Comparison of ENCODE assay signal across 2 cellular contexts in the genomic region with DNA sequence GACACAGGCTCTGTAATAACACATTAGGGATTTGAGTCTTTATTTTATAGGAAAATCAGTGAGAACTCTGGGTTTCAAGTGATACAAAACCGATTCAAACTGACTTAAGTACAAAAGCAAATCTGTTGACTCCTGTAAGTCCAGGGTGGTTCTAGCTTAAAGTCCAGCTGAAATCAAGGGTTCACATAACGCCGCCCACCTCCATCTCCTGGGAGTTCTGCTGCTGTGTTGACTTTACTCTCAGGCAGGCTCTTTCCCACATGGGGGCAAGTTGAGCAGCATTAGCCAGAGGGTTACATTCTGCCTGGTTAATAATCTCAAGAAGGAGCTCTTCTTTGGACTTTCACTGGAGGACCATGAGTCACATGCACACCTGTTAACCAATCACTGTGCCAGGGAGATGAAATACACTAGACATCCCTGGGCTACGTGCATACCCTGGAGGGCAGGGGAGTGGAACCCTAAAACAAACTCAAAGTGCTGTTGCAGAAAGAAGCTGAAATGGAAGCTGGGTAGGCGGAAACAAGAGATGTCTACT.
TF ChIP-seq lines count a peak whose summit lies in the region.

No MANE protein-coding gene starts in this region.

TF ChIP-seq in HepG2, 621 proteins besides CTCF, POLR2A, EP300 and RAD21 (continues in another document):
- TF ChIP-seq MED13 (CRISPR knock-in tag; IDR thresholded peaks at IDR 0.05) = no peak
- TF ChIP-seq, protein P1, sequence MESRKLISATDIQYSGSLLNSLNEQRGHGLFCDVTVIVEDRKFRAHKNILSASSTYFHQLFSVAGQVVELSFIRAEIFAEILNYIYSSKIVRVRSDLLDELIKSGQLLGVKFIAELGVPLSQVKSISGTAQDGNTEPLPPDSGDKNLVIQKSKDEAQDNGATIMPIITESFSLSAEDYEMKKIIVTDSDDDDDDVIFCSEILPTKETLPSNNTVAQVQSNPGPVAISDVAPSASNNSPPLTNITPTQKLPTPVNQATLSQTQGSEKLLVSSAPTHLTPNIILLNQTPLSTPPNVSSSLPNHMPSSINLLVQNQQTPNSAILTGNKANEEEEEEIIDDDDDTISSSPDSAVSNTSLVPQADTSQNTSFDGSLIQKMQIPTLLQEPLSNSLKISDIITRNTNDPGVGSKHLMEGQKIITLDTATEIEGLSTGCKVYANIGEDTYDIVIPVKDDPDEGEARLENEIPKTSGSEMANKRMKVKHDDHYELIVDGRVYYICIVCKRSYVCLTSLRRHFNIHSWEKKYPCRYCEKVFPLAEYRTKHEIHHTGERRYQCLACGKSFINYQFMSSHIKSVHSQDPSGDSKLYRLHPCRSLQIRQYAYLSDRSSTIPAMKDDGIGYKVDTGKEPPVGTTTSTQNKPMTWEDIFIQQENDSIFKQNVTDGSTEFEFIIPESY (CRISPR knock-in tag; IDR thresholded peaks at IDR 0.05) = no peak
- TF ChIP-seq, protein P2, sequence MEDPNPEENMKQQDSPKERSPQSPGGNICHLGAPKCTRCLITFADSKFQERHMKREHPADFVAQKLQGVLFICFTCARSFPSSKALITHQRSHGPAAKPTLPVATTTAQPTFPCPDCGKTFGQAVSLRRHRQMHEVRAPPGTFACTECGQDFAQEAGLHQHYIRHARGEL (CRISPR knock-in tag; IDR thresholded peaks at IDR 0.05) = no peak
- TF ChIP-seq RAD51 (IDR thresholded peaks at IDR 0.05; ENCODE audit: borderline replicate concordance) = peak; percentile 57; the same call in 1 of the 2 replicates
- peak; percentile 78 for TF ChIP-seq GATAD2A (CRISPR knock-in tag; IDR thresholded peaks at IDR 0.05)
- peak; percentile 59; the same call in 1 of the 2 replicates for TF ChIP-seq ZBTB7B (CRISPR knock-in tag; IDR thresholded peaks at IDR 0.05)
- TF ChIP-seq GATA4 (IDR thresholded peaks at IDR 0.05; ENCODE audit: borderline replicate concordance, low read depth) = 0 out of 2 replicates have a peak, but pooled peaks have one; percentile 25
- no peak for TF ChIP-seq ZBTB3 (CRISPR knock-in tag; IDR thresholded peaks at IDR 0.05; ENCODE audit: borderline replicate concordance, low read depth)
- TF ChIP-seq ATF7 (IDR thresholded peaks at IDR 0.05) = no peak
- TF ChIP-seq ATF7 (CRISPR knock-in tag; IDR thresholded peaks at IDR 0.05) = no peak
- TF ChIP-seq ZNF367 (CRISPR knock-in tag; IDR thresholded peaks at IDR 0.05; ENCODE audit: borderline replicate concordance) = no peak
- peak; percentile 40; the same call in 1 of the 2 replicates for TF ChIP-seq EHMT2 (IDR thresholded peaks at IDR 0.05; ENCODE audit: borderline replicate concordance, low read depth, low read length)
- TF ChIP-seq HNRNPL (IDR thresholded peaks at IDR 0.05; ENCODE audit: low read depth, low read length) = no peak
- no peak for TF ChIP-seq MTA1 (CRISPR knock-in tag; IDR thresholded peaks at IDR 0.05; ENCODE audit: borderline replicate concordance)
- no peak for TF ChIP-seq GABPB1 (CRISPR knock-in tag; IDR thresholded peaks at IDR 0.05)
- TF ChIP-seq ZNF672 (CRISPR knock-in tag; IDR thresholded peaks at IDR 0.05) = no peak
- no peak for TF ChIP-seq ATAD3A (CRISPR knock-in tag; IDR thresholded peaks at IDR 0.05)
- no peak for TF ChIP-seq EEA1 (CRISPR knock-in tag; IDR thresholded peaks at IDR 0.05; ENCODE audit: borderline replicate concordance)
- peak; percentile 36; the same call in 1 of the 2 replicates for TF ChIP-seq RARA (CRISPR knock-in tag; IDR thresholded peaks at IDR 0.05)
- TF ChIP-seq MEF2D (CRISPR knock-in tag; IDR thresholded peaks at IDR 0.05) = peak; percentile 60; the same call in 1 of the 2 replicates
- TF ChIP-seq ERF (CRISPR knock-in tag; IDR thresholded peaks at IDR 0.05) = no peak
- peak; percentile 55; the same call in 1 of the 2 replicates for TF ChIP-seq TBX2 (CRISPR knock-in tag; IDR thresholded peaks at IDR 0.05; ENCODE audit: borderline replicate concordance)
- no peak for TF ChIP-seq SMAD3 (CRISPR knock-in tag; IDR thresholded peaks at IDR 0.05)
- no peak for TF ChIP-seq NR3C1 (CRISPR knock-in tag; IDR thresholded peaks at IDR 0.05)
- no peak for TF ChIP-seq MEIS1 (CRISPR knock-in tag; IDR thresholded peaks at IDR 0.05; ENCODE audit: borderline replicate concordance)
- TF ChIP-seq NONO (IDR thresholded peaks at IDR 0.05) = no peak
- no peak for TF ChIP-seq NONO (CRISPR knock-in tag; conservative IDR thresholded peaks at IDR 0.05)
- TF ChIP-seq, protein P3, sequence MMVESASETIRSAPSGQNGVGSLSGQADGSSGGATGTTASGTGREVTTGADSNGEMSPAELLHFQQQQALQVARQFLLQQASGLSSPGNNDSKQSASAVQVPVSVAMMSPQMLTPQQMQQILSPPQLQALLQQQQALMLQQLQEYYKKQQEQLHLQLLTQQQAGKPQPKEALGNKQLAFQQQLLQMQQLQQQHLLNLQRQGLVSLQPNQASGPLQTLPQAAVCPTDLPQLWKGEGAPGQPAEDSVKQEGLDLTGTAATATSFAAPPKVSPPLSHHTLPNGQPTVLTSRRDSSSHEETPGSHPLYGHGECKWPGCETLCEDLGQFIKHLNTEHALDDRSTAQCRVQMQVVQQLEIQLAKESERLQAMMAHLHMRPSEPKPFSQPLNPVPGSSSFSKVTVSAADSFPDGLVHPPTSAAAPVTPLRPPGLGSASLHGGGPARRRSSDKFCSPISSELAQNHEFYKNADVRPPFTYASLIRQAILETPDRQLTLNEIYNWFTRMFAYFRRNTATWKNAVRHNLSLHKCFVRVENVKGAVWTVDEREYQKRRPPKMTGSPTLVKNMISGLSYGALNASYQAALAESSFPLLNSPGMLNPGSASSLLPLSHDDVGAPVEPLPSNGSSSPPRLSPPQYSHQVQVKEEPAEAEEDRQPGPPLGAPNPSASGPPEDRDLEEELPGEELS (CRISPR knock-in tag; IDR thresholded peaks at IDR 0.05) = peak; percentile 67; the same call in 1 of the 2 replicates
- no peak for TF ChIP-seq SMC3 (IDR thresholded peaks at IDR 0.05; ENCODE audit: low read length)
- no peak for TF ChIP-seq BRCA1 (CRISPR knock-in tag; IDR thresholded peaks at IDR 0.05)
- TF ChIP-seq SRF (IDR thresholded peaks at IDR 0.05; ENCODE audit: low read depth, low read length) = no peak
- no peak for TF ChIP-seq MAF1 (CRISPR knock-in tag; IDR thresholded peaks at IDR 0.05; ENCODE audit: borderline replicate concordance)
- TF ChIP-seq, protein P4, sequence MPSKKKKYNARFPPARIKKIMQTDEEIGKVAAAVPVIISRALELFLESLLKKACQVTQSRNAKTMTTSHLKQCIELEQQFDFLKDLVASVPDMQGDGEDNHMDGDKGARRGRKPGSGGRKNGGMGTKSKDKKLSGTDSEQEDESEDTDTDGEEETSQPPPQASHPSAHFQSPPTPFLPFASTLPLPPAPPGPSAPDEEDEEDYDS (CRISPR knock-in tag; IDR thresholded peaks at IDR 0.05) = peak; percentile 88; the same call in 1 of the 2 replicates
- no peak for TF ChIP-seq ZNF615 (CRISPR knock-in tag; IDR thresholded peaks at IDR 0.05; ENCODE audit: borderline replicate concordance)
- TF ChIP-seq KMT2B (CRISPR knock-in tag; IDR thresholded peaks at IDR 0.05) = peak; percentile 48; the same call in 1 of the 2 replicates
- TF ChIP-seq JARID2 (CRISPR knock-in tag; IDR thresholded peaks at IDR 0.05; ENCODE audit: insufficient replicate concordance) = no peak
- no peak for TF ChIP-seq SCMH1 (CRISPR knock-in tag; IDR thresholded peaks at IDR 0.05; ENCODE audit: borderline replicate concordance)
- no peak for TF ChIP-seq SOX13 (IDR thresholded peaks at IDR 0.05)
- TF ChIP-seq SOX13 (CRISPR knock-in tag; conservative IDR thresholded peaks at IDR 0.05 in 1 of 2, IDR thresholded peaks at IDR 0.05 in 1 of 2) = peak in 1 of 2 experiments; percentile 35; a peak in 1 of 4 replicates

TF ChIP-seq in K562, 482 proteins besides CTCF, POLR2A, EP300 and RAD21:
- TF ChIP-seq, protein P5, sequence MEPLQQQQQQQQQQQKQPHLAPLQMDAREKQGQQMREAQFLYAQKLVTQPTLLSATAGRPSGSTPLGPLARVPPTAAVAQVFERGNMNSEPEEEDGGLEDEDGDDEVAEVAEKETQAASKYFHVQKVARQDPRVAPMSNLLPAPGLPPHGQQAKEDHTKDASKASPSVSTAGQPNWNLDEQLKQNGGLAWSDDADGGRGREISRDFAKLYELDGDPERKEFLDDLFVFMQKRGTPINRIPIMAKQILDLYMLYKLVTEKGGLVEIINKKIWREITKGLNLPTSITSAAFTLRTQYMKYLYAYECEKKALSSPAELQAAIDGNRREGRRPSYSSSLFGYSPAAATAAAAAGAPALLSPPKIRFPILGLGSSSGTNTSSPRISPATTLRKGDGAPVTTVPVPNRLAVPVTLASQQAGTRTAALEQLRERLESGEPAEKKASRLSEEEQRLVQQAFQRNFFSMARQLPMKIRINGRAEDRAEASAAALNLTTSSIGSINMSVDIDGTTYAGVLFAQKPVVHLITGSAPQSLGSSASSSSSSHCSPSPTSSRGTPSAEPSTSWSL (CRISPR knock-in tag; IDR thresholded peaks at IDR 0.05; ENCODE audit: borderline replicate concordance) = no peak
- TF ChIP-seq, protein P6, sequence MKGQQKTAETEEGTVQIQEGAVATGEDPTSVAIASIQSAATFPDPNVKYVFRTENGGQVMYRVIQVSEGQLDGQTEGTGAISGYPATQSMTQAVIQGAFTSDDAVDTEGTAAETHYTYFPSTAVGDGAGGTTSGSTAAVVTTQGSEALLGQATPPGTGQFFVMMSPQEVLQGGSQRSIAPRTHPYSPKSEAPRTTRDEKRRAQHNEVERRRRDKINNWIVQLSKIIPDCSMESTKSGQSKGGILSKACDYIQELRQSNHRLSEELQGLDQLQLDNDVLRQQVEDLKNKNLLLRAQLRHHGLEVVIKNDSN (CRISPR knock-in tag; IDR thresholded peaks at IDR 0.05) = peak; percentile 42
- TF ChIP-seq, protein P7, sequence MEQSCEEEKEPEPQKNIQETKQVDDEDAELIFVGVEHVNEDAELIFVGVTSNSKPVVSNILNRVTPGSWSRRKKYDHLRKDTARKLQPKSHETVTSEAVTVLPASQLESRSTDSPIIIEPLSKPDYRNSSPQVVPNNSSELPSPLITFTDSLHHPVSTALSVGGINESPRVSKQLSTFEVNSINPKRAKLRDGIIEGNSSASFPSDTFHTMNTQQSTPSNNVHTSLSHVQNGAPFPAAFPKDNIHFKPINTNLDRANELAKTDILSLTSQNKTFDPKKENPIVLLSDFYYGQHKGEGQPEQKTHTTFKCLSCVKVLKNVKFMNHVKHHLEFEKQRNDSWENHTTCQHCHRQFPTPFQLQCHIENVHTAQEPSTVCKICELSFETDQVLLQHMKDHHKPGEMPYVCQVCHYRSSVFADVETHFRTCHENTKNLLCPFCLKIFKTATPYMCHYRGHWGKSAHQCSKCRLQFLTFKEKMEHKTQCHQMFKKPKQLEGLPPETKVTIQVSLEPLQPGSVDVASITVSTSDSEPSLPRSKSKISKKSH (CRISPR knock-in tag; IDR thresholded peaks at IDR 0.05) = no peak
- TF ChIP-seq ZFPM2 (CRISPR knock-in tag; IDR thresholded peaks at IDR 0.05) (no peak), SIRT6 (IDR thresholded peaks at IDR 0.05; ENCODE audit: low read depth, low read length) (no peak), SRSF9 (IDR thresholded peaks at IDR 0.05; ENCODE audit: borderline replicate concordance, low read depth, low read length) (no peak), MCM2 (IDR thresholded peaks at IDR 0.05; ENCODE audit: low read depth) (no peak), MAFF (IDR thresholded peaks at IDR 0.05; ENCODE audit: low read length) (no peak), ETV1 (tag; conservative IDR thresholded peaks at IDR 0.05; ENCODE audit: low read depth) (no peak), ZNF586 (CRISPR knock-in tag; conservative IDR thresholded peaks at IDR 0.05) (no peak), STAG1 (CRISPR knock-in tag; IDR thresholded peaks at IDR 0.05; ENCODE audit: borderline replicate concordance) (no peak)
- TF ChIP-seq, protein P8, sequence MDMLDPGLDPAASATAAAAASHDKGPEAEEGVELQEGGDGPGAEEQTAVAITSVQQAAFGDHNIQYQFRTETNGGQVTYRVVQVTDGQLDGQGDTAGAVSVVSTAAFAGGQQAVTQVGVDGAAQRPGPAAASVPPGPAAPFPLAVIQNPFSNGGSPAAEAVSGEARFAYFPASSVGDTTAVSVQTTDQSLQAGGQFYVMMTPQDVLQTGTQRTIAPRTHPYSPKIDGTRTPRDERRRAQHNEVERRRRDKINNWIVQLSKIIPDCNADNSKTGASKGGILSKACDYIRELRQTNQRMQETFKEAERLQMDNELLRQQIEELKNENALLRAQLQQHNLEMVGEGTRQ (CRISPR knock-in tag; IDR thresholded peaks at IDR 0.05) = peak; percentile 17; the same call in 1 of the 2 replicates
- TF ChIP-seq, protein P9, sequence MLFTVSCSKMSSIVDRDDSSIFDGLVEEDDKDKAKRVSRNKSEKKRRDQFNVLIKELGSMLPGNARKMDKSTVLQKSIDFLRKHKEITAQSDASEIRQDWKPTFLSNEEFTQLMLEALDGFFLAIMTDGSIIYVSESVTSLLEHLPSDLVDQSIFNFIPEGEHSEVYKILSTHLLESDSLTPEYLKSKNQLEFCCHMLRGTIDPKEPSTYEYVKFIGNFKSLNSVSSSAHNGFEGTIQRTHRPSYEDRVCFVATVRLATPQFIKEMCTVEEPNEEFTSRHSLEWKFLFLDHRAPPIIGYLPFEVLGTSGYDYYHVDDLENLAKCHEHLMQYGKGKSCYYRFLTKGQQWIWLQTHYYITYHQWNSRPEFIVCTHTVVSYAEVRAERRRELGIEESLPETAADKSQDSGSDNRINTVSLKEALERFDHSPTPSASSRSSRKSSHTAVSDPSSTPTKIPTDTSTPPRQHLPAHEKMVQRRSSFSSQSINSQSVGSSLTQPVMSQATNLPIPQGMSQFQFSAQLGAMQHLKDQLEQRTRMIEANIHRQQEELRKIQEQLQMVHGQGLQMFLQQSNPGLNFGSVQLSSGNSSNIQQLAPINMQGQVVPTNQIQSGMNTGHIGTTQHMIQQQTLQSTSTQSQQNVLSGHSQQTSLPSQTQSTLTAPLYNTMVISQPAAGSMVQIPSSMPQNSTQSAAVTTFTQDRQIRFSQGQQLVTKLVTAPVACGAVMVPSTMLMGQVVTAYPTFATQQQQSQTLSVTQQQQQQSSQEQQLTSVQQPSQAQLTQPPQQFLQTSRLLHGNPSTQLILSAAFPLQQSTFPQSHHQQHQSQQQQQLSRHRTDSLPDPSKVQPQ (CRISPR knock-in tag; IDR thresholded peaks at IDR 0.05; ENCODE audit: borderline replicate concordance) = no peak
- TF ChIP-seq, protein P10, sequence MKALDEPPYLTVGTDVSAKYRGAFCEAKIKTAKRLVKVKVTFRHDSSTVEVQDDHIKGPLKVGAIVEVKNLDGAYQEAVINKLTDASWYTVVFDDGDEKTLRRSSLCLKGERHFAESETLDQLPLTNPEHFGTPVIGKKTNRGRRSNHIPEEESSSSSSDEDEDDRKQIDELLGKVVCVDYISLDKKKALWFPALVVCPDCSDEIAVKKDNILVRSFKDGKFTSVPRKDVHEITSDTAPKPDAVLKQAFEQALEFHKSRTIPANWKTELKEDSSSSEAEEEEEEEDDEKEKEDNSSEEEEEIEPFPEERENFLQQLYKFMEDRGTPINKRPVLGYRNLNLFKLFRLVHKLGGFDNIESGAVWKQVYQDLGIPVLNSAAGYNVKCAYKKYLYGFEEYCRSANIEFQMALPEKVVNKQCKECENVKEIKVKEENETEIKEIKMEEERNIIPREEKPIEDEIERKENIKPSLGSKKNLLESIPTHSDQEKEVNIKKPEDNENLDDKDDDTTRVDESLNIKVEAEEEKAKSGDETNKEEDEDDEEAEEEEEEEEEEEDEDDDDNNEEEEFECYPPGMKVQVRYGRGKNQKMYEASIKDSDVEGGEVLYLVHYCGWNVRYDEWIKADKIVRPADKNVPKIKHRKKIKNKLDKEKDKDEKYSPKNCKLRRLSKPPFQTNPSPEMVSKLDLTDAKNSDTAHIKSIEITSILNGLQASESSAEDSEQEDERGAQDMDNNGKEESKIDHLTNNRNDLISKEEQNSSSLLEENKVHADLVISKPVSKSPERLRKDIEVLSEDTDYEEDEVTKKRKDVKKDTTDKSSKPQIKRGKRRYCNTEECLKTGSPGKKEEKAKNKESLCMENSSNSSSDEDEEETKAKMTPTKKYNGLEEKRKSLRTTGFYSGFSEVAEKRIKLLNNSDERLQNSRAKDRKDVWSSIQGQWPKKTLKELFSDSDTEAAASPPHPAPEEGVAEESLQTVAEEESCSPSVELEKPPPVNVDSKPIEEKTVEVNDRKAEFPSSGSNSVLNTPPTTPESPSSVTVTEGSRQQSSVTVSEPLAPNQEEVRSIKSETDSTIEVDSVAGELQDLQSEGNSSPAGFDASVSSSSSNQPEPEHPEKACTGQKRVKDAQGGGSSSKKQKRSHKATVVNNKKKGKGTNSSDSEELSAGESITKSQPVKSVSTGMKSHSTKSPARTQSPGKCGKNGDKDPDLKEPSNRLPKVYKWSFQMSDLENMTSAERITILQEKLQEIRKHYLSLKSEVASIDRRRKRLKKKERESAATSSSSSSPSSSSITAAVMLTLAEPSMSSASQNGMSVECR (CRISPR knock-in tag; IDR thresholded peaks at IDR 0.05) = no peak
